Comparison of ENCODE assay signal across 12 cellular contexts in genomic region chr7:90520484-90520883, GRCh38. TPM values are rescaled to one million over a fixed set of nuclear protein-coding genes. Genes with fewer than 3 reads are reported as not detected.
DNase-seq lines count a peak whose midpoint lies in the region; FAIRE-seq and TF ChIP-seq lines count a peak whose summit lies in the region.
"Had no signal": no experiment of that assay in that cellular context is flagged by ENCODE, and none has a peak within 500 bp of the region (broad histone marks: within the 10 kb centered on the region; RNA-seq: fewer than 3 reads in every experiment).

No MANE protein-coding gene starts in this region.

- no peak overlapping the region for H3K27ac ChIP-seq in AG04450 (ENCODE audit: low read depth, low read length)
- H3K27ac ChIP-seq in WERI-Rb-1, result no peak overlapping the region
- no peak overlapping the region for H3K27ac ChIP-seq in esophagus muscularis mucosa (replicated peaks in 1 of 4)

- no peak for TF ChIP-seq EP300 in esophagus muscularis mucosa (IDR thresholded peaks at IDR 0.05)

- 32% methylated on average over 5 of the region's 5 CpGs for WGBS in esophagus muscularis mucosa

- no peak for DNase-seq in AG04450 (ENCODE audit: low read depth, low spot score)
- no peak for DNase-seq in H54 (ENCODE audit: insufficient read length, low spot score)
- DNase-seq in WERI-Rb-1, result no peak
- no peak for DNase-seq in kidney epithelial cell (ENCODE audit: low read depth)
- no peak for DNase-seq in NCI-H1930 (lab: John Stamatoyannopoulos, UW)
- no peak for DNase-seq in esophagus muscularis mucosa (ENCODE audit: extremely low spot score)
- no peak for DNase-seq in H4 (ENCODE audit: low spot score)
- no peak for DNase-seq in stimulated activated CD4-positive, alpha-beta T cell treated with anti-CD3 and anti-CD28 coated beads, Interleukin-12 subunit alpha, Interleukin-12 subunit beta, amount 100 ng/mL, for 4 hours
- DNase-seq: activated CD4-positive, alpha-beta memory T cell treated with anti-CD3 and anti-CD28 coated beads for 36 hours; amniotic stem cell; NCI-H2171 treated with DMSO at 0.1 percent for 48 hours; SW 1271 had no signal

- peak; percentile 91 for FAIRE-seq in H54 (lab: Jason Lieb, UNC)

- peak; percentile 43 for TF ChIP-seq CTCF in AG04450 (IDR thresholded peaks at IDR 0.05; ENCODE audit: low read depth, low read length)
- TF ChIP-seq CTCF in WERI-Rb-1 (IDR thresholded peaks at IDR 0.05; ENCODE audit: low read depth, low read length), result peak; percentile 35
- peak; percentile 27 for TF ChIP-seq CTCF in kidney epithelial cell (IDR thresholded peaks at IDR 0.05; ENCODE audit: insufficient read depth, low read length, poor library complexity, severe bottlenecking)
- TF ChIP-seq CTCF in esophagus muscularis mucosa (IDR thresholded peaks at IDR 0.05), result no peak

- H3K9me3 ChIP-seq in AG04450 (ENCODE audit: control insufficient read depth, insufficient read depth, low read length) (no peaks in the 10 kb centered on the region), WERI-Rb-1 (ENCODE audit: severe bottlenecking) (no peaks in the 10 kb centered on the region), esophagus muscularis mucosa (no peaks in the 10 kb centered on the region)

- H3K4me1 ChIP-seq in esophagus muscularis mucosa, result no peaks in the 10 kb centered on the region

- H3K4me3 ChIP-seq in AG04450 (ENCODE audit: low read depth, low read length) (no peak overlapping the region), WERI-Rb-1 (ENCODE audit: low read depth, low read length) (no peak overlapping the region), kidney epithelial cell (ENCODE audit: low read depth, low read length) (no peak overlapping the region), esophagus muscularis mucosa (no peak overlapping the region)

- no peak for TF ChIP-seq POLR2A in H54 (IDR thresholded peaks at IDR 0.05; ENCODE audit: low read depth, low read length)
- TF ChIP-seq POLR2A in esophagus muscularis mucosa (IDR thresholded peaks at IDR 0.05; ENCODE audit: low read depth), result no peak

- no peaks in the 10 kb centered on the region for H3K27me3 ChIP-seq in AG04450 (ENCODE audit: control insufficient read depth, insufficient read depth, low read length)
- no peaks in the 10 kb centered on the region for H3K27me3 ChIP-seq in WERI-Rb-1 (ENCODE audit: insufficient read depth, low read depth, severe bottlenecking)
- no peaks in the 10 kb centered on the region for H3K27me3 ChIP-seq in kidney epithelial cell (ENCODE audit: control insufficient read depth, insufficient read depth, low read length)
- no peaks in the 10 kb centered on the region for H3K27me3 ChIP-seq in esophagus muscularis mucosa

- intact Hi-C loops in esophagus muscularis mucosa (cut with DNase I), result no loop called here

- CTCF ChIA-PET in AG04450 (lab: Charles Lee), result interaction anchor here (0.9 to 1.5 kb wide), 3 partner anchors 9 to 175 kb away, joined by 3 to 6 read pairs (median 5); no protein-coding TSS in a partner anchor

- POLR2A ChIA-PET in AG04450 (lab: Yijun Ruan, JAX), result no interaction called here

- H3K36me3 ChIP-seq in WERI-Rb-1, result no peaks in the 10 kb centered on the region
- H3K36me3 ChIP-seq in kidney epithelial cell (ENCODE audit: control insufficient read depth, insufficient read depth, low read length), result no peaks in the 10 kb centered on the region
- no peaks in the 10 kb centered on the region for H3K36me3 ChIP-seq in esophagus muscularis mucosa

RNA-seq across cellular contexts. Expression of gene PTTG1IP2, which starts 51.0 kb away (rescaled TPM):
- polyA plus RNA-seq in AG04450 (2011; rRNA removed), result not detected in 2 replicates
- polyA minus RNA-seq in AG04450 (2011; rRNA and poly(A)+ RNA removed), result not detected in 2 replicates
- not detected in 2 replicates for total RNA-seq in kidney epithelial cell
- total RNA-seq in esophagus muscularis mucosa, result not detected
- not detected in 2 replicates for total RNA-seq in H4 (2014; rRNA removed; shearing (Covaris generic))
- total RNA-seq: activated CD4-positive, alpha-beta memory T cell treated with anti-CD3 and anti-CD28 coated beads for 36 hours had no signal

Comparison
In these comparisons a context has a peak if more than half of its experiments do, and no peak if none do; other contexts are left out.
1. CTCF ChIP-seq: peak in AG04450 (single experiment), WERI-Rb-1 (single experiment) and kidney epithelial cell (single experiment); none in esophagus muscularis mucosa (0 of 3).